In the genomic region with DNA sequence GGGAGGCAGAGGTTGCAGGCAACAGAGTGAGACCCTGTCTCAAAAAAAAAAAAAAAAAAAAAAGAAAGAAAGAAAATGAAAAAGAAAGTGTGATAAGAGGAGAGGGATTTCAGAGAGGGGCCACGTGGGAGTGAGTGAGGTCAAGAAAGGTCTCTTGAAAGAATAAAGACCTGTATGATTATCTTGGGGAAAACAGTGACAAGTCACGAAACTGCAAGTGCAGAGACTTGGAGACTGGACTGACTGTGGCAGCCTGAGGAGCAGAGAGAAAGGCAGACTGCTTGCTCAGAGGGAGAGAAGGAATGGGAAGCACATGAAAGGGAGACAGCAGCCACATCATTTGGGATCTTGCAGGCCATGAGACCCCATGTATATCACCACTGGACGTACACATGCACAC, we compare ENCODE assay signal across 19 cellular contexts.
DNase-seq lines count a peak whose midpoint lies in the region; ATAC-seq and TF ChIP-seq lines count a peak whose summit lies in the region.
"Had no signal": no experiment of that assay in that cellular context is flagged by ENCODE, and none has a peak within 500 bp of the region (broad histone marks: within the 10 kb centered on the region; RNA-seq: fewer than 3 reads in every experiment).

No MANE protein-coding gene starts in this region.

- POLR2A ChIA-PET in activated CD4-positive, alpha-beta T cell treated with anti-CD3 and anti-CD28 coated beads for 36 hours (lab: Charles Lee), result no interaction called here
- POLR2A ChIA-PET in activated CD8-positive, alpha-beta T cell treated with anti-CD3 and anti-CD28 coated beads for 36 hours (lab: Charles Lee), result no interaction called here

- no peak overlapping the region for H3K4me3 Mint-ChIP-seq in activated CD4-positive, alpha-beta T cell treated with anti-CD3 and anti-CD28 coated beads for 36 hours
- no peak overlapping the region for H3K4me3 Mint-ChIP-seq in activated naive CD4-positive, alpha-beta T cell treated with anti-CD3 and anti-CD28 coated beads, Interleukin-2, amount 50 U/mL, for 24 hours
- H3K4me3 Mint-ChIP-seq in activated CD8-positive, alpha-beta T cell treated with anti-CD3 and anti-CD28 coated beads for 36 hours, result no peak overlapping the region
- H3K4me3 Mint-ChIP-seq in nephron (no peak overlapping the region), nephron progenitor cell (no peak overlapping the region)
- H3K4me3 Mint-ChIP-seq: CD4-positive, alpha-beta memory T cell had no signal

- peaks cover 38% of the 10 kb centered on the region for H3K4me1 Mint-ChIP-seq in activated CD4-positive, alpha-beta T cell treated with anti-CD3 and anti-CD28 coated beads for 36 hours
- H3K4me1 Mint-ChIP-seq in activated naive CD4-positive, alpha-beta T cell treated with anti-CD3 and anti-CD28 coated beads, Interleukin-2, amount 50 U/mL, for 24 hours, result peaks cover 41% of the 10 kb centered on the region
- peaks cover 38% of the 10 kb centered on the region for H3K4me1 Mint-ChIP-seq in activated CD8-positive, alpha-beta T cell treated with anti-CD3 and anti-CD28 coated beads for 36 hours (ENCODE audit: low read depth)
- H3K4me1 Mint-ChIP-seq in nephron (peaks cover 10% of the 10 kb centered on the region), nephron progenitor cell (no peaks in the 10 kb centered on the region)

- CTCF ChIA-PET in activated CD4-positive, alpha-beta T cell treated with anti-CD3 and anti-CD28 coated beads for 36 hours (lab: Charles Lee), result no interaction called here
- CTCF ChIA-PET in activated CD8-positive, alpha-beta T cell treated with anti-CD3 and anti-CD28 coated beads for 36 hours (lab: Charles Lee), result no interaction called here

- TF ChIP-seq CTCF in activated CD8-positive, alpha-beta T cell treated with anti-CD3 and anti-CD28 coated beads for 36 hours (IDR thresholded peaks at IDR 0.05), result no peak
- TF ChIP-seq CTCF in nephron (IDR thresholded peaks at IDR 0.05; ENCODE audit: unreplicated experiment in 3 of 3), result no peak
- no peak for TF ChIP-seq CTCF in nephron progenitor cell (IDR thresholded peaks at IDR 0.05)

- H3K27me3 Mint-ChIP-seq in activated CD4-positive, alpha-beta T cell treated with anti-CD3 and anti-CD28 coated beads for 36 hours, result no peaks in the 10 kb centered on the region
- no peaks in the 10 kb centered on the region for H3K27me3 Mint-ChIP-seq in activated naive CD4-positive, alpha-beta T cell treated with anti-CD3 and anti-CD28 coated beads, Interleukin-2, amount 50 U/mL, for 24 hours
- no peaks in the 10 kb centered on the region for H3K27me3 Mint-ChIP-seq in activated CD8-positive, alpha-beta T cell treated with anti-CD3 and anti-CD28 coated beads for 36 hours
- no peaks in the 10 kb centered on the region for H3K27me3 Mint-ChIP-seq in nephron (ENCODE audit: low read depth)
- H3K27me3 Mint-ChIP-seq in nephron progenitor cell (ENCODE audit: low read depth, poor library complexity), result peaks cover 3% of the 10 kb centered on the region
- H3K27me3 Mint-ChIP-seq: CD4-positive, alpha-beta memory T cell had no signal

- peak; percentile 51 for ATAC-seq in activated CD4-positive, alpha-beta T cell treated with anti-CD3 and anti-CD28 coated beads for 36 hours
- peak; percentile 42 for ATAC-seq in activated CD8-positive, alpha-beta T cell treated with anti-CD3 and anti-CD28 coated beads for 36 hours

- peaks cover 3% of the 10 kb centered on the region for H3K9me3 Mint-ChIP-seq in activated CD4-positive, alpha-beta T cell treated with anti-CD3 and anti-CD28 coated beads for 36 hours (ENCODE audit: low read depth)
- no peaks in the 10 kb centered on the region for H3K9me3 Mint-ChIP-seq in activated naive CD4-positive, alpha-beta T cell treated with anti-CD3 and anti-CD28 coated beads, Interleukin-2, amount 50 U/mL, for 24 hours
- H3K9me3 Mint-ChIP-seq in activated CD8-positive, alpha-beta T cell treated with anti-CD3 and anti-CD28 coated beads for 36 hours, result peaks cover 7% of the 10 kb centered on the region
- H3K9me3 Mint-ChIP-seq in nephron, result peaks cover 22% of the 10 kb centered on the region
- peaks cover 62% of the 10 kb centered on the region for H3K9me3 Mint-ChIP-seq in nephron progenitor cell

- peak; percentile 15 for DNase-seq in activated CD4-positive, alpha-beta T cell treated with anti-CD3 and anti-CD28 coated beads for 36 hours
- no peak for DNase-seq in activated CD4-positive, alpha-beta T cell treated with anti-CD3 and anti-CD28 coated beads, Interleukin-2, amount 50 U/mL, for 4 hours
- DNase-seq in activated naive CD4-positive, alpha-beta T cell (lab: John Stamatoyannopoulos, UW), result no peak
- DNase-seq in activated CD8-positive, alpha-beta T cell treated with anti-CD3 and anti-CD28 coated beads for 36 hours, result peak; percentile 26
- no peak for DNase-seq in nephron progenitor cell
- DNase-seq: 8988T; Caco-2; CD4-positive, alpha-beta memory T cell; DMS 273 treated with DMSO at 0.1 percent for 48 hours; DMS79 treated with DMSO at 0.1 percent for 48 hours; KG1; NCI-H1105 treated with DMSO at 0.1 percent for 48 hours; NCI-H2029 treated with DMSO at 0.1 percent for 48 hours; NCI-H226; NCI-H510A treated with DMSO at 0.1 percent for 48 hours; NCI-H748 treated with DMSO at 0.1 percent for 48 hours; PC-9 had no signal

- intact Hi-C loops in activated CD4-positive, alpha-beta T cell treated with anti-CD3 and anti-CD28 coated beads for 36 hours (cut with DNase I, micrococcal nuclease), result loop anchor here in 1 of 2 experiments (2.0 kb wide), 1 partner anchor 27 kb away; no protein-coding TSS in a partner anchor
- intact Hi-C loops in activated CD8-positive, alpha-beta T cell treated with anti-CD3 and anti-CD28 coated beads for 36 hours (cut with micrococcal nuclease), result no loop called here

- peaks cover 2% of the 10 kb centered on the region for H3K36me3 Mint-ChIP-seq in activated CD4-positive, alpha-beta T cell treated with anti-CD3 and anti-CD28 coated beads for 36 hours (ENCODE audit: low read depth)
- H3K36me3 Mint-ChIP-seq in activated naive CD4-positive, alpha-beta T cell treated with anti-CD3 and anti-CD28 coated beads, Interleukin-2, amount 50 U/mL, for 24 hours, result no peaks in the 10 kb centered on the region
- H3K36me3 Mint-ChIP-seq in activated CD8-positive, alpha-beta T cell treated with anti-CD3 and anti-CD28 coated beads for 36 hours (ENCODE audit: low read depth), result no peaks in the 10 kb centered on the region
- H3K36me3 Mint-ChIP-seq in nephron (ENCODE audit: low read depth) (no peaks in the 10 kb centered on the region), nephron progenitor cell (ENCODE audit: low read depth) (peaks cover 4% of the 10 kb centered on the region)
- H3K36me3 Mint-ChIP-seq: CD4-positive, alpha-beta memory T cell had no signal

- H3K27ac Mint-ChIP-seq in activated CD4-positive, alpha-beta T cell treated with anti-CD3 and anti-CD28 coated beads for 36 hours, result no peak overlapping the region
- H3K27ac Mint-ChIP-seq in activated naive CD4-positive, alpha-beta T cell treated with anti-CD3 and anti-CD28 coated beads, Interleukin-2, amount 50 U/mL, for 24 hours, result peak overlapping the region; percentile 94
- H3K27ac Mint-ChIP-seq in activated CD8-positive, alpha-beta T cell treated with anti-CD3 and anti-CD28 coated beads for 36 hours, result peak overlapping the region; percentile 67
- H3K27ac Mint-ChIP-seq in nephron (peak overlapping the region; percentile 3 to 85 (median 63)), nephron progenitor cell (no peak overlapping the region)
- H3K27ac Mint-ChIP-seq: CD4-positive, alpha-beta memory T cell had no signal

Comparison
In these comparisons a context has a peak if more than half of its experiments do, and no peak if none do; other contexts are left out.
1. DNase-seq: peak in activated CD4-positive, alpha-beta T cell treated with anti-CD3 and anti-CD28 coated beads for 36 hours (single experiment) and activated CD8-positive, alpha-beta T cell treated with anti-CD3 and anti-CD28 coated beads for 36 hours (single experiment); none in activated CD4-positive, alpha-beta T cell treated with anti-CD3 and anti-CD28 coated beads, Interleukin-2, amount 50 U/mL, for 4 hours (0 of 2), activated naive CD4-positive, alpha-beta T cell (0 of 4) and nephron progenitor cell (single experiment).
2. H3K27ac Mint-ChIP-seq: peak in activated naive CD4-positive, alpha-beta T cell treated with anti-CD3 and anti-CD28 coated beads, Interleukin-2, amount 50 U/mL, for 24 hours (single experiment), activated CD8-positive, alpha-beta T cell treated with anti-CD3 and anti-CD28 coated beads for 36 hours (single experiment) and nephron (3 of 3); none in activated CD4-positive, alpha-beta T cell treated with anti-CD3 and anti-CD28 coated beads for 36 hours (single experiment) and nephron progenitor cell (single experiment).